Comparison of ENCODE assay signal across 10 cellular contexts in the genomic region with DNA sequence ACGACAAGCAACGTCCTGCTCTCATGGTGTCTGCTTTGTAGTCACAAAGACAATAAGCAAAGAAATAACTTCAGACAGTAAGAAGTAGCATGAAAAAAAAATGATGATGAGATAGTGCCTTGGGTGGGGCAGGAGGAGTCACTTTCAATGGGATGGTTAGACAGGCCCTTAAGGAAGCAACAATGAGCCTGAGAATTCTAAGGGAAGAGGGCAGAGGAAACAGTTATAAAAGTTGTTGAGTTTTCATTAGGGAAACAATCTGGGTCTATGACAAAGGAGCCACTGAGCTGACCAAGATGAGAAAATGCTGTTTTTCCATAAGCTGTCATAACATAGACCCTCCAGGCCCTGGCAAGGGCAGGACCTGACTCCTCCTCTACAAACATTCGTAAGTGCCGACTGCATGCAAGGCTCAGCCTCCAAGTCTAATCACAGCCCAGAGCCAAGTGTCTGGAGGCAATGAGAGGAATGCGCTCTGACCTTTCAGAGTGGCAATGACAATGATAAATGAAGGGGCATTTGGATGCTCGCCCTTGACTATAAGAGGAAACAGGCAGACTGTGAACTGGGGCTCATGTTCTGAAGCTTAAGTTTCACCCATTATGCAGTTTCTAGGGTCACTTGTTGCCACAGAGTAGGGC. TPM values are rescaled to one million over a fixed set of nuclear protein-coding genes. Genes with fewer than 3 reads are reported as not detected.
DNase-seq lines count a peak whose midpoint lies in the region; ATAC-seq, FAIRE-seq and TF ChIP-seq lines count a peak whose summit lies in the region.
"Had no signal": no experiment of that assay in that cellular context is flagged by ENCODE, and none has a peak within 500 bp of the region (broad histone marks: within the 10 kb centered on the region; RNA-seq: fewer than 3 reads in every experiment).

No MANE protein-coding gene starts in this region.

- peak overlapping the region; percentile 42; the same call in 1 of the 2 replicates for H3K4me3 ChIP-seq in GM23248
- no peak overlapping the region for H3K4me3 ChIP-seq in astrocyte (ENCODE audit: insufficient read depth, low read depth, low read length)
- H3K4me3 ChIP-seq in left ventricle myocardium inferior: no peak overlapping the region
- no peak overlapping the region for H3K4me3 ChIP-seq in skeletal muscle satellite cell (ENCODE audit: low read length)

- H3K4me3 Mint-ChIP-seq in astrocyte (ENCODE audit: unreplicated experiment): no peak overlapping the region

- H3K4me1 ChIP-seq in GM23248 (ENCODE audit: insufficient read depth) (peaks cover 56% of the 10 kb centered on the region), astrocyte (ENCODE audit: insufficient read depth, low read length) (peaks cover 46% of the 10 kb centered on the region), left ventricle myocardium inferior (peaks cover 75% of the 10 kb centered on the region), skeletal muscle satellite cell (ENCODE audit: control insufficient read depth, insufficient read depth, low read length) (peaks cover 54% of the 10 kb centered on the region)

- peak; percentile 49 for FAIRE-seq in astrocyte (lab: Jason Lieb, UNC)

- H3K27me3 Mint-ChIP-seq in astrocyte (ENCODE audit: low read depth, unreplicated experiment): no peaks in the 10 kb centered on the region

- no peaks in the 10 kb centered on the region for H4K20me1 ChIP-seq in GM23248 (ENCODE audit: insufficient read depth)
- no peaks in the 10 kb centered on the region for H4K20me1 ChIP-seq in astrocyte (ENCODE audit: insufficient read depth, low read length)

- no peaks in the 10 kb centered on the region for H3K27me3 ChIP-seq in GM23248 (replicated peaks; ENCODE audit: insufficient read depth)
- no peaks in the 10 kb centered on the region for H3K27me3 ChIP-seq in astrocyte (ENCODE audit: insufficient read depth, low read length)
- no peaks in the 10 kb centered on the region for H3K27me3 ChIP-seq in left ventricle myocardium inferior (ENCODE audit: low read depth)
- H3K27me3 ChIP-seq in skeletal muscle satellite cell (ENCODE audit: control insufficient read depth, insufficient read depth, low read length): no peaks in the 10 kb centered on the region

- H3K9me3 Mint-ChIP-seq in astrocyte (ENCODE audit: unreplicated experiment): peaks cover 3% of the 10 kb centered on the region

- H3K9me2 ChIP-seq in GM23248 (ENCODE audit: insufficient read depth): no peaks in the 10 kb centered on the region

- TF ChIP-seq CTCF in astrocyte (IDR thresholded peaks at IDR 0.05; ENCODE audit: insufficient read depth, low read depth, low read length) (no peak), left ventricle myocardium inferior (IDR thresholded peaks at IDR 0.05; ENCODE audit: borderline replicate concordance) (no peak)

- ATAC-seq in GM19395 (IDR thresholded peaks at IDR 0.05; ENCODE audit: unreplicated experiment): no peak

- H3K79me2 ChIP-seq in GM23248 (ENCODE audit: insufficient read depth): no peaks in the 10 kb centered on the region
- no peaks in the 10 kb centered on the region for H3K79me2 ChIP-seq in astrocyte (ENCODE audit: insufficient read depth, low read length)

- peak overlapping the region; percentile 42 for H3K27ac Mint-ChIP-seq in astrocyte (ENCODE audit: unreplicated experiment)

- H3F3A ChIP-seq in GM23248 (ENCODE audit: insufficient read depth): peaks cover 32% of the 10 kb centered on the region

- H3K27ac ChIP-seq in GM23248: peak overlapping the region; percentile 91
- H3K27ac ChIP-seq in astrocyte (ENCODE audit: low read depth, low read length): peak overlapping the region; percentile 51
- peak overlapping the region; percentile 91 for H3K27ac ChIP-seq in left ventricle myocardium inferior (replicated peaks)

- H3K4me1 Mint-ChIP-seq in astrocyte (ENCODE audit: low read depth, unreplicated experiment): peaks cover 33% of the 10 kb centered on the region

- H3K4me2 ChIP-seq in GM23248 (ENCODE audit: unreplicated experiment) (peak overlapping the region; percentile 69), astrocyte (ENCODE audit: low read length) (peak overlapping the region; percentile 72), skeletal muscle satellite cell (ENCODE audit: low read length) (peak overlapping the region; percentile 75)

- H3K9ac ChIP-seq in GM23248: peak overlapping the region; percentile 61
- no peak overlapping the region for H3K9ac ChIP-seq in astrocyte (ENCODE audit: low read length)
- no peak overlapping the region for H3K9ac ChIP-seq in skeletal muscle satellite cell (ENCODE audit: low read depth, low read length)

- WGBS in GM23248 (ENCODE audit: low coverage in 1 of 2, low lambda C conversion rate in 2 of 2, missing lambda C conversion rate in 2 of 2), 2 experiments: 7 to 8% methylated on average over 6 of the region's 6 CpGs

- in situ Hi-C loops in GM23248 (cut with MboI): no loop called here

- intact Hi-C loops in left ventricle myocardium inferior (cut with micrococcal nuclease): no loop called here

- no peaks in the 10 kb centered on the region for H3K36me3 Mint-ChIP-seq in astrocyte (ENCODE audit: low read depth, unreplicated experiment)

- DNase-seq in GM23248 (peak; percentile 87), astrocyte (ENCODE audit: low read depth) (peak; percentile 89), left ventricle myocardium inferior (peak; percentile 38), RPMI8226 (no peak), SHP77 (lab: John Stamatoyannopoulos, UW) (no peak), activated T-cell treated with anti-CD3 and anti-CD28 coated beads for 4 hours (no peak)
- DNase-seq: activated CD4-positive, alpha-beta T cell treated with anti-CD3 and anti-CD28 coated beads, Interleukin-2, amount 50 U/mL, for 48 hours; NCI-H2029 treated with DMSO at 0.1 percent for 48 hours had no signal

- H2AFZ ChIP-seq in GM23248 (0 out of 2 replicates have a peak overlapping the region, but pooled peaks have one; percentile 6), astrocyte (ENCODE audit: low read depth, low read length) (no peak overlapping the region)

- H3K9me3 ChIP-seq in GM23248 (ENCODE audit: low read depth): no peaks in the 10 kb centered on the region
- no peaks in the 10 kb centered on the region for H3K9me3 ChIP-seq in astrocyte (ENCODE audit: insufficient read depth, low read depth, low read length)
- H3K9me3 ChIP-seq in left ventricle myocardium inferior (replicated peaks): no peaks in the 10 kb centered on the region
- no peaks in the 10 kb centered on the region for H3K9me3 ChIP-seq in skeletal muscle satellite cell (replicated peaks; ENCODE audit: low read length)

- no peaks in the 10 kb centered on the region for H3K36me3 ChIP-seq in GM23248 (ENCODE audit: low read depth)
- H3K36me3 ChIP-seq in astrocyte (ENCODE audit: insufficient read depth, low read length): no peaks in the 10 kb centered on the region
- no peaks in the 10 kb centered on the region for H3K36me3 ChIP-seq in left ventricle myocardium inferior
- H3K36me3 ChIP-seq in skeletal muscle satellite cell (ENCODE audit: insufficient read depth, low read length): no peaks in the 10 kb centered on the region

RNA-seq across cellular contexts. Expression of gene PPP1R3C, which starts 43.7 kb away (rescaled TPM):
- 193 and 238 TPM in 2 replicates for total RNA-seq in GM23248 (2014; rRNA removed; shearing (Covaris generic))
- 98.8 and 99.9 TPM in 2 replicates for polyA plus RNA-seq in GM23248 (2016; fragmentation: Nextera tagmentation; extraction: Ambion mirVana)
- total RNA-seq in astrocyte (3.7 and 4.9 TPM in 2 replicates), left ventricle myocardium inferior (236 TPM)
- 29.4 and 41.3 TPM in 2 replicates for total RNA-seq in skeletal muscle satellite cell (2012; rRNA removed)

Comparison
In these comparisons a context has a peak if more than half of its experiments do, and no peak if none do; other contexts are left out.
1. DNase-seq: peak in GM23248 (single experiment), astrocyte (single experiment) and left ventricle myocardium inferior (single experiment); none in RPMI8226 (single experiment), SHP77 (0 of 2) and activated T-cell treated with anti-CD3 and anti-CD28 coated beads for 4 hours (single experiment).
2. RNA of gene PPP1R3C, which starts 43.7 kb away (total RNA-seq): 236 TPM in left ventricle myocardium inferior (single experiment) and 193 to 238 TPM in GM23248; 3.7 to 4.9 TPM in astrocyte; every median in the first group is over 10 times any median in the second.
3. Peak in every context shown above with its lines, with median percentiles within 50 percentile points of each other: H3K27ac ChIP-seq and H3K4me2 ChIP-seq.